Comparison of ENCODE assay signal across 11 cellular contexts in genomic region chr12:88790231-88790630, GRCh38.
"Had no signal": no experiment of that assay in that cellular context is flagged by ENCODE, and none has a peak within 500 bp of the region (broad histone marks: within the 10 kb centered on the region; RNA-seq: fewer than 3 reads in every experiment).

No MANE protein-coding gene starts in this region.

- H3K4me3 Mint-ChIP-seq: GM23338, H9, HFFc6 had no signal

- H3K36me3 ChIP-seq: HAP-1 had no signal

- ATAC-seq: GM23338, HCT116 had no signal

- FAIRE-seq: H1, H54 had no signal

- H3K4me2 ChIP-seq: GM23338 had no signal

- DNase-seq: GM23248, GOT3, H7, H9, HCEC 1CT, HFFc6 had no signal

- H3K27ac Mint-ChIP-seq: GM23338, H9, HFFc6 had no signal

- H3K4me3 ChIP-seq: GM23248, GM23338, HAP-1 had no signal

- H3K4me1 Mint-ChIP-seq: GM23338 had no signal

- H3K27ac ChIP-seq: GM23248 had no signal
